In the genomic region with DNA sequence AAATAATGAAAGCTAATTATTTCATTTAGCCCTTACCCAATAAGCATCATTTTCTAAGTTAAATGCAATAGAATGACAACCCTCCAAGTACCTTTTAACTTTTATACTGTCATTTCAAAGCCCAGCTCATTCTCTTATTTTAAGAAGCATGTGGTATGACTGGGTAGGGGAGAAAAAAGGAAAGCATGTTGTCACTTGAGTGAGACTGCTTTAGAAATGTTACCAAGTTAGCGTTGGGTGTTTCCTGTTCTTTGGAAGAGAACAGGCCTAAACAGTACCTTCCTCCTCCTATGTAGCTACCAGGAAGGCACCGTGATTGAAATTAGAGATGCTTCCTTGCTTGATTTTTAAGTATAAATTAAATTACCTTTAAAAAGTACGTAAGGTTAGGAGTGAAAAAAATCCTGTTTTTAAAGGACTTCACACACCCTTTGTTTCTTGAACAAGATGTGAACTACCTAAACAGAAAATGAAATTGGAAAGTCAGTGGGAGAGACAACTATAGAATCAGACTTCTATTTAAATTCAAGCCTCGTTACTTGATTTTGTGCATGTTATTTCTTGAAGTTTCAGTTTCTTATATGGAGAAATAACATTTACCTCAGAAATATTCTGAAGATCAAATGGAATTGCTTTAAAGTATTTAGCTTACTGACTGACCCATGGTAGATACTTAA, we compare ENCODE assay signal across 1 cellular context.
TF ChIP-seq lines count a peak whose summit lies in the region.

No MANE protein-coding gene starts in this region.

TF ChIP-seq in A549, 52 proteins besides CTCF, POLR2A, EP300 and RAD21:
- no peak for TF ChIP-seq RFX5 (IDR thresholded peaks at IDR 0.05)
- TF ChIP-seq ATOH8 (CRISPR knock-in tag; IDR thresholded peaks at IDR 0.05; ENCODE audit: low read depth), result no peak
- TF ChIP-seq JUN (IDR thresholded peaks at IDR 0.05), result no peak
- TF ChIP-seq CBX2 (IDR thresholded peaks at IDR 0.05; ENCODE audit: borderline replicate concordance, low read depth), result no peak
- TF ChIP-seq, protein P1, sequence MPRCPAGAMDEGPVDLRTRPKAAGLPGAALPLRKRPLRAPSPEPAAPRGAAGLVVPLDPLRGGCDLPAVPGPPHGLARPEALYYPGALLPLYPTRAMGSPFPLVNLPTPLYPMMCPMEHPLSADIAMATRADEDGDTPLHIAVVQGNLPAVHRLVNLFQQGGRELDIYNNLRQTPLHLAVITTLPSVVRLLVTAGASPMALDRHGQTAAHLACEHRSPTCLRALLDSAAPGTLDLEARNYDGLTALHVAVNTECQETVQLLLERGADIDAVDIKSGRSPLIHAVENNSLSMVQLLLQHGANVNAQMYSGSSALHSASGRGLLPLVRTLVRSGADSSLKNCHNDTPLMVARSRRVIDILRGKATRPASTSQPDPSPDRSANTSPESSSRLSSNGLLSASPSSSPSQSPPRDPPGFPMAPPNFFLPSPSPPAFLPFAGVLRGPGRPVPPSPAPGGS (IDR thresholded peaks at IDR 0.05), result no peak
- TF ChIP-seq HOXA7 (CRISPR knock-in tag; IDR thresholded peaks at IDR 0.05), result no peak
- TF ChIP-seq, protein P2, sequence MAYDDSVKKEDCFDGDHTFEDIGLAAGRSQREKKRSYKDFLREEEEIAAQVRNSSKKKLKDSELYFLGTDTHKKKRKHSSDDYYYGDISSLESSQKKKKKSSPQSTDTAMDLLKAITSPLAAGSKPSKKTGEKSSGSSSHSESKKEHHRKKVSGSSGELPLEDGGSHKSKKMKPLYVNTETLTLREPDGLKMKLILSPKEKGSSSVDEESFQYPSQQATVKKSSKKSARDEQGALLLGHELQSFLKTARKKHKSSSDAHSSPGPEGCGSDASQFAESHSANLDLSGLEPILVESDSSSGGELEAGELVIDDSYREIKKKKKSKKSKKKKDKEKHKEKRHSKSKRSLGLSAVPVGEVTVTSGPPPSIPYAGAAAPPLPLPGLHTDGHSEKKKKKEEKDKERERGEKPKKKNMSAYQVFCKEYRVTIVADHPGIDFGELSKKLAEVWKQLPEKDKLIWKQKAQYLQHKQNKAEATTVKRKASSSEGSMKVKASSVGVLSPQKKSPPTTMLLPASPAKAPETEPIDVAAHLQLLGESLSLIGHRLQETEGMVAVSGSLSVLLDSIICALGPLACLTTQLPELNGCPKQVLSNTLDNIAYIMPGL (CRISPR knock-in tag; IDR thresholded peaks at IDR 0.05; ENCODE audit: borderline replicate concordance), result no peak
- no peak for TF ChIP-seq FOXS1 (CRISPR knock-in tag; IDR thresholded peaks at IDR 0.05)
TF ChIP-seq in A549: peak in this region for 0.
